Comparison of ENCODE assay signal across 11 cellular contexts in genomic region chr17:38451840-38452529, GRCh38. TPM values are rescaled to one million over a fixed set of nuclear protein-coding genes. Genes with fewer than 3 reads are reported as not detected.
DNase-seq lines count a peak whose midpoint lies in the region; ATAC-seq, FAIRE-seq and TF ChIP-seq lines count a peak whose summit lies in the region.
"Had no signal": no experiment of that assay in that cellular context is flagged by ENCODE, and none has a peak within 500 bp of the region (broad histone marks: within the 10 kb centered on the region; RNA-seq: fewer than 3 reads in every experiment).

No MANE protein-coding gene starts in this region.

- peaks cover 0 to 8% (median 2%) of the 10 kb centered on the region in 4 donors for H3K4me1 ChIP-seq in liver (ENCODE audit: control insufficient read depth in 4 of 4, insufficient read depth in 4 of 4, low read length in 3 of 4)
- peaks cover 33% of the 10 kb centered on the region for H3K4me1 ChIP-seq in HepG2 (ENCODE audit: insufficient read depth, low read length)

- H3K27ac Mint-ChIP-seq in T-helper 2 cell treated with Interferon-gamma antibody and Interleukin-4, amounts not matched to agents 5 μg/mL and 100 μg/mL, for 36 hours: no peak overlapping the region
- no peak overlapping the region for H3K27ac Mint-ChIP-seq in activated naive CD8-positive, alpha-beta T cell treated with anti-CD3 and anti-CD28 coated beads, Interleukin-2, amount 50 U/mL, for 24 hours
- H3K27ac Mint-ChIP-seq: activated naive CD8-positive, alpha-beta T cell; CD4-positive, CD25-positive, alpha-beta regulatory T cell had no signal

- H3K4me3 Mint-ChIP-seq in T-helper 2 cell treated with Interferon-gamma antibody and Interleukin-4, amounts not matched to agents 5 μg/mL and 100 μg/mL, for 36 hours: no peak overlapping the region
- H3K4me3 Mint-ChIP-seq in activated naive CD8-positive, alpha-beta T cell treated with anti-CD3 and anti-CD28 coated beads, Interleukin-2, amount 50 U/mL, for 24 hours: no peak overlapping the region

- H3K36me3 Mint-ChIP-seq in T-helper 2 cell treated with Interferon-gamma antibody and Interleukin-4, amounts not matched to agents 5 μg/mL and 100 μg/mL, for 36 hours (ENCODE audit: low read depth): no peaks in the 10 kb centered on the region
- no peaks in the 10 kb centered on the region for H3K36me3 Mint-ChIP-seq in activated naive CD8-positive, alpha-beta T cell treated with anti-CD3 and anti-CD28 coated beads, Interleukin-2, amount 50 U/mL, for 24 hours (ENCODE audit: low read depth)
- H3K36me3 Mint-ChIP-seq: activated naive CD8-positive, alpha-beta T cell; CD4-positive, CD25-positive, alpha-beta regulatory T cell had no signal

- H3K9me3 ChIP-seq in liver (ENCODE audit: control insufficient read depth in 4 of 4, low read length in 3 of 4): no peaks in the 10 kb centered on the region
- no peaks in the 10 kb centered on the region for H3K9me3 ChIP-seq in HepG2 (ENCODE audit: low read length)

- FAIRE-seq in HepG2 (lab: Jason Lieb, UNC): no peak

- WGBS in liver: 32% methylated on average over 18 of the region's 18 CpGs
- 40% methylated on average over 18 of the region's 18 CpGs for WGBS in HepG2 (ENCODE audit: low lambda C conversion rate)

- peak overlapping the region; percentile 69 to 79 for H3K27ac ChIP-seq in liver (ENCODE audit: low read depth in 1 of 2, low read length in 2 of 2)
- H3K27ac ChIP-seq in HepG2 (ENCODE audit: extremely low read length, insufficient read depth, low read length): no peak overlapping the region

- no peak overlapping the region for H3K4me2 ChIP-seq in HepG2 (ENCODE audit: low read depth, low read length)

- H3K79me2 ChIP-seq in HepG2 (ENCODE audit: insufficient read depth, low read length): no peaks in the 10 kb centered on the region

- intact Hi-C loops in HepG2 (cut with micrococcal nuclease; ENCODE audit: unreplicated experiment): no loop called here

- H3K4me3 ChIP-seq in liver (ENCODE audit: low read depth in 1 of 3, low read length in 3 of 3) (no peak overlapping the region), HepG2 (replicated peaks in 1 of 3; ENCODE audit: insufficient read depth in 1 of 3, low read depth in 2 of 3, low read length in 3 of 3) (no peak overlapping the region)

- no peaks in the 10 kb centered on the region for H3K9me3 Mint-ChIP-seq in T-helper 2 cell treated with Interferon-gamma antibody and Interleukin-4, amounts not matched to agents 5 μg/mL and 100 μg/mL, for 36 hours
- H3K9me3 Mint-ChIP-seq in activated naive CD8-positive, alpha-beta T cell treated with anti-CD3 and anti-CD28 coated beads, Interleukin-2, amount 50 U/mL, for 24 hours: no peaks in the 10 kb centered on the region
- H3K9me3 Mint-ChIP-seq: stimulated activated naive B cell treated with anti-CD40 and anti-IgM and Interleukin-4, amounts not matched to agents 10 μg/mL and 1 μg/mL and 100 μg/mL, for 72 hours had no signal

- TF ChIP-seq CTCF in liver (IDR thresholded peaks at IDR 0.05; ENCODE audit: low read depth, low read length, missing input control) (no peak), HepG2 (CRISPR knock-in tag; IDR thresholded peaks at IDR 0.05) (no peak)

- H3K27me3 ChIP-seq in liver (ENCODE audit: control insufficient read depth in 4 of 4, insufficient read depth in 4 of 4, low read length in 3 of 4): peaks cover 0 to 6% (median 0%) of the 10 kb centered on the region in 4 donors
- peaks cover 13 to 82% of the 10 kb centered on the region in 2 experiments; a peak in 4 of 5 replicates for H3K27me3 ChIP-seq in HepG2 (ENCODE audit: control insufficient read depth in 1 of 2, insufficient read depth in 2 of 2, low read length in 2 of 2)

- peaks cover 34% of the 10 kb centered on the region for H3K27me3 Mint-ChIP-seq in T-helper 2 cell treated with Interferon-gamma antibody and Interleukin-4, amounts not matched to agents 5 μg/mL and 100 μg/mL, for 36 hours (ENCODE audit: low read depth)
- H3K27me3 Mint-ChIP-seq in activated naive CD8-positive, alpha-beta T cell treated with anti-CD3 and anti-CD28 coated beads, Interleukin-2, amount 50 U/mL, for 24 hours: peaks cover 32% of the 10 kb centered on the region

- TF ChIP-seq EP300 in HepG2 (IDR thresholded peaks at IDR 0.05; ENCODE audit: low read depth in 2 of 2, low read length in 2 of 2): no peak
- no peak for TF ChIP-seq EP300 in HepG2 (CRISPR knock-in tag; IDR thresholded peaks at IDR 0.05; ENCODE audit: borderline replicate concordance)

- H4K20me1 ChIP-seq in HepG2 (ENCODE audit: insufficient read depth, low read length): 0 out of 2 replicates have a peak, but pooled peaks cover 4% of the 10 kb centered on the region

- in situ Hi-C loops in HepG2 (cut with HindIII; ENCODE audit: extremely low pct_ligation_motif_present, low pct_unique_long_range_greater_than_20kb): no loop called here

- no peak for ATAC-seq in HepG2
- ATAC-seq in activated naive CD8-positive, alpha-beta T cell treated with anti-CD3 and anti-CD28 coated beads, Interleukin-2, amount 50 U/mL, for 24 hours: no peak
- ATAC-seq: stimulated activated naive B cell treated with anti-CD40 and anti-IgM and Interleukin-4, amounts not matched to agents 10 μg/mL and 1 μg/mL and 100 μg/mL, for 72 hours had no signal

- TF ChIP-seq RAD21 in liver (IDR thresholded peaks at IDR 0.05) (no peak), HepG2 (CRISPR knock-in tag; IDR thresholded peaks at IDR 0.05) (no peak)

- POLR2A ChIA-PET in HepG2 (lab: Yijun Ruan, JAX): no interaction called here

- DNase-seq in HepG2 (ENCODE audit: low spot score) (no peak), dermis microvascular lymphatic vessel endothelial cell (ENCODE audit: low read depth in 2 of 2) (peak; percentile 80 to 94), lung microvascular endothelial cell (ENCODE audit: low read depth in 2 of 2) (peak; percentile 91 to 93), mesenteric fat pad (ENCODE audit: low spot score) (no peak), DMS53 treated with DMSO at 0.1 percent for 48 hours (lab: John Stamatoyannopoulos, UW; ENCODE audit: unreplicated experiment) (no peak)
- DNase-seq in T-helper 2 cell treated with Interferon-gamma antibody and Interleukin-4, amounts not matched to agents 5 μg/mL and 100 μg/mL, for 36 hours (ENCODE audit: low spot score): no peak
- no peak for DNase-seq in activated naive CD8-positive, alpha-beta T cell treated with anti-CD3 and anti-CD28 coated beads, Interleukin-2, amount 50 U/mL, for 24 hours
- DNase-seq: CD4-positive, CD25-positive, alpha-beta regulatory T cell; stimulated activated naive B cell treated with anti-CD40 and anti-IgM and Interleukin-4, amounts not matched to agents 10 μg/mL and 1 μg/mL and 100 μg/mL, for 72 hours had no signal

- CTCF ChIA-PET in HepG2 (lab: Yijun Ruan, JAX; ENCODE audit: low intra/inter-chr PET ratio, low total read pairs): no interaction called here

- H2AFZ ChIP-seq in HepG2 (ENCODE audit: low read length): no peak overlapping the region

- BruUV-seq in HepG2 (replicated peaks; lab: Mats Ljungman, UMichigan): no TSS peak

- H3K9ac ChIP-seq in liver (ENCODE audit: low read depth in 1 of 2, low read length in 2 of 2) (no peak overlapping the region), HepG2 (ENCODE audit: insufficient read depth, low read depth, low read length) (no peak overlapping the region)

- no peaks in the 10 kb centered on the region for H3K36me3 ChIP-seq in liver (ENCODE audit: control insufficient read depth in 4 of 4, insufficient read depth in 3 of 4, low read depth in 1 of 4, low read length in 3 of 4)
- H3K36me3 ChIP-seq in HepG2 (replicated peaks in 1 of 2; ENCODE audit: control insufficient read depth in 1 of 2, insufficient read depth in 2 of 2, low read length in 2 of 2): no peaks in the 10 kb centered on the region

- H3K4me1 Mint-ChIP-seq in T-helper 2 cell treated with Interferon-gamma antibody and Interleukin-4, amounts not matched to agents 5 μg/mL and 100 μg/mL, for 36 hours (ENCODE audit: low read depth): peaks cover 9% of the 10 kb centered on the region
- peaks cover 17% of the 10 kb centered on the region for H3K4me1 Mint-ChIP-seq in activated naive CD8-positive, alpha-beta T cell treated with anti-CD3 and anti-CD28 coated beads, Interleukin-2, amount 50 U/mL, for 24 hours

- no peak for TF ChIP-seq POLR2A in HepG2 (IDR thresholded peaks at IDR 0.05; ENCODE audit: insufficient read depth in 1 of 2, low read depth in 2 of 2, low read length in 2 of 2)

TF ChIP-seq in HepG2, 621 proteins besides CTCF, POLR2A, EP300 and RAD21 (continues in another document):
- no peak for TF ChIP-seq ZNF788 (CRISPR knock-in tag; IDR thresholded peaks at IDR 0.05; ENCODE audit: borderline replicate concordance)
- TF ChIP-seq ISX (CRISPR knock-in tag; conservative IDR thresholded peaks at IDR 0.05): no peak
- no peak for TF ChIP-seq ZNF367 (CRISPR knock-in tag; IDR thresholded peaks at IDR 0.05; ENCODE audit: borderline replicate concordance)

RNA-seq across cellular contexts. Expression of gene ARHGAP23, which starts 23.7 kb away (rescaled TPM):
- total RNA-seq in liver: 10 to 100 TPM in 1 of 2 donors, 1 to 10 TPM in 1; 6.4 to 31.8 TPM
- polyA plus RNA-seq in liver: 1 to 10 TPM in 1 of 2 donors, under 1 TPM in 1; 0.28 to 2.7 TPM
- not detected in 2 replicates for total RNA-seq in HepG2 (2016; rRNA removed; fragmentation: Illumina TruSeq; extraction: Trizol)
- not detected in 2 replicates for total RNA-seq in HepG2 (2016; cell fraction: cytosol; rRNA removed; fragmentation: Illumina TruSeq; extraction: Trizol; ENCODE audit: low read depth)
- 0.22 TPM in 1 of 2 replicates, not detected in the other for total RNA-seq in HepG2 (2016; cell fraction: insoluble cytoplasmic fraction; rRNA removed; fragmentation: Illumina TruSeq; extraction: Trizol)
- not detected in 2 replicates for total RNA-seq in HepG2 (2016; cell fraction: membrane; rRNA removed; fragmentation: Illumina TruSeq; extraction: Trizol)
- 0.96 TPM in 1 of 2 replicates, not detected in the other for total RNA-seq in HepG2 (2016; cell fraction: nucleus; rRNA removed; fragmentation: Illumina TruSeq; extraction: Trizol)
- polyA plus RNA-seq in HepG2 (2011; rRNA removed): 0.03 TPM in 2 replicates
- polyA plus RNA-seq in HepG2 (2011; cell fraction: cytosol; rRNA removed): 0.03 and 0.14 TPM in 2 replicates
- 0.28 and 0.32 TPM in 2 replicates for polyA plus RNA-seq in HepG2 (2011; cell fraction: nucleus; rRNA removed)
- polyA plus RNA-seq in HepG2 (2012): 0.08 and 0.20 TPM in 2 replicates
- 0.18 TPM in 1 of 2 replicates, not detected in the other for polyA plus RNA-seq in HepG2 (2016; cell fraction: cytosol; fragmentation: Illumina TruSeq; extraction: Trizol; ENCODE audit: low read depth)
- polyA plus RNA-seq in HepG2 (2016; cell fraction: insoluble cytoplasmic fraction; fragmentation: Illumina TruSeq; extraction: Trizol; ENCODE audit: low read depth): 0.04 TPM in 1 of 2 replicates, not detected in the other
- polyA plus RNA-seq in HepG2 (2016; cell fraction: membrane; fragmentation: Illumina TruSeq; extraction: Trizol; ENCODE audit: low read depth): not detected in 2 replicates
- 0.15 and 0.55 TPM in 2 replicates for polyA plus RNA-seq in HepG2 (2016; cell fraction: nucleus; fragmentation: Illumina TruSeq; extraction: Trizol; ENCODE audit: insufficient read depth, low read depth)
- polyA minus RNA-seq in HepG2 (2011; rRNA and poly(A)+ RNA removed; ENCODE audit: low replicate concordance): 41.8 TPM in 1 of 2 replicates, not detected in the other
- 0.20 TPM in 1 of 2 replicates, not detected in the other for polyA minus RNA-seq in HepG2 (2011; cell fraction: cytosol; rRNA and poly(A)+ RNA removed)
- 0.39 TPM in 1 of 2 replicates, not detected in the other for polyA minus RNA-seq in HepG2 (2011; cell fraction: nucleus; rRNA and poly(A)+ RNA removed)
- 28.2 and 43.1 TPM in 2 replicates for total RNA-seq in dermis microvascular lymphatic vessel endothelial cell
- total RNA-seq in lung microvascular endothelial cell: 25.5 and 33.7 TPM in 2 replicates
- 63.4 TPM for total RNA-seq in mesenteric fat pad

Comparison
In these comparisons a context has a peak if more than half of its experiments do, and no peak if none do; other contexts are left out.
1. DNase-seq: peak in dermis microvascular lymphatic vessel endothelial cell (2 of 2) and lung microvascular endothelial cell (2 of 2); none in HepG2 (single experiment), mesenteric fat pad (single experiment), T-helper 2 cell treated with Interferon-gamma antibody and Interleukin-4, amounts not matched to agents 5 μg/mL and 100 μg/mL, for 36 hours (single experiment), activated naive CD8-positive, alpha-beta T cell treated with anti-CD3 and anti-CD28 coated beads, Interleukin-2, amount 50 U/mL, for 24 hours (single experiment) and DMS53 treated with DMSO at 0.1 percent for 48 hours (single experiment).